In genomic region chr7:34198089-34198686, GRCh38 we compare ENCODE assay signal across 19 cellular contexts.
"Had no signal": no experiment of that assay in that cellular context is flagged by ENCODE, and none has a peak within 500 bp of the region (broad histone marks: within the 10 kb centered on the region; RNA-seq: fewer than 3 reads in every experiment).

No MANE protein-coding gene starts in this region.

- H3K27ac ChIP-seq: dorsolateral prefrontal cortex, heart right ventricle, neutrophil, right atrium auricular region, sigmoid colon, skin epidermis, testis, tibial nerve had no signal

- H3K9me3 ChIP-seq: neutrophil, right atrium auricular region, testis, tibial nerve had no signal

- H3K27me3 ChIP-seq: dorsolateral prefrontal cortex, heart right ventricle, neutrophil, right atrium auricular region, sigmoid colon, testis, tibial nerve had no signal

- FAIRE-seq: islet of Langerhans had no signal

- H3K36me3 ChIP-seq: heart right ventricle, neutrophil, right atrium auricular region, sigmoid colon, tibial nerve had no signal

- H3K4me3 ChIP-seq: dorsolateral prefrontal cortex, heart right ventricle, right atrium auricular region, sigmoid colon, skin epidermis, testis, tibial nerve had no signal

- H3K4me1 ChIP-seq: heart right ventricle, right atrium auricular region, sigmoid colon, testis, tibial nerve had no signal

- DNase-seq: cortex of kidney; dorsolateral prefrontal cortex; effector CD8-positive, alpha-beta T cell; foreskin melanocyte; heart right ventricle; hypothalamus; kidney glomerular epithelial cell; naive thymus-derived CD8-positive, alpha-beta T cell; sigmoid colon; stimulated activated CD4-positive, alpha-beta T cell treated with anti-CD3 and anti-CD28 coated beads, Interleukin-2, amount 100 ng/mL, for 24 hours; stimulated activated CD4-positive, alpha-beta T cell treated with anti-CD3 and anti-CD28 coated beads, Interleukin-4, amount 100 ng/mL, for 4 hours; stimulated activated naive B cell treated with anti-CD40 and anti-IgM and Interleukin-4, amounts not matched to agents 10 μg/mL and 1 μg/mL and 100 μg/mL, for 72 hours; stimulated activated naive CD8-positive, alpha-beta T cell treated with anti-CD3 and anti-CD28 coated beads, Interleukin-15, amount 100 ng/mL, for 72 hours; testis had no signal
